Comparison of ENCODE assay signal across 15 cellular contexts in the genomic region with DNA sequence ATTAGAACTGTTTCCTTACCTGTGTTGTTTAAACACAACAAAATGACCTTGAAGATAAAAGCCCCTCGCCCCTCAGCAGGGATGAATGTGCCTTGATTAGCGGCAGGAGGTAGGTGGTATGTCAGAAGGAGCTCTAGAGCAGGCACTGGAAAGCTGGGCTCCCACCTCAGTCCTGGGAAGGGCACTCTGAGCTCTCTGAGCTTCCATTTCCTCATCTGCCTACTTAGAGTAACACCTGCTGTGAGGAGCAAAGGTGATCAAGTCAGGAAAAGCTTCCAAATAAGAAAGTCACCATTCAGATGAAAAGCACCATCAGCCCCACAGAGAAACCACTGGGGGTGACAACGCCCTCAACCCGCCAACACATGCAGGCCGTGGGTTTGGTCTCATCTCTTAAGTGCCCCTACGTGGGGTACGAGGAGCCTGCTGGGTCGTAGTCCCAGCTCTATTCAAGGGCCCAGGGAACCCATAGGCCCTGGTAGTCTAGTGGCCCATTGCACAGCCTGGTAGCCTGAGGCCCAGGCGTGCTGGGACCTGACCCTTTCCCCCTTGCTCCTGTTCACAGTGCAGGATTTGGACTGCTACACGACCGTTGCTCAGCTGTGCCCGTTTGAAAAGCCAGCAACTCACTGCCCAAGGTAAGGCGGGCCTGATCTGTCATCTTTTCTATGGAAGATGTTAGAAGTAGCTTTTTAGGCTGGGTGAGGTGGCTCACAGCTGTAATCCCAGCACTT. TPM values are rescaled to one million over a fixed set of nuclear protein-coding genes. Genes with fewer than 3 reads are reported as not detected.
A peak's percentile ranks its signal among the peaks of the same experiment; 100 is the strongest.
DNase-seq lines count a peak whose midpoint lies in the region; ATAC-seq and TF ChIP-seq lines count a peak whose summit lies in the region.
"Had no signal": no experiment of that assay in that cellular context is flagged by ENCODE, and none has a peak within 500 bp of the region (broad histone marks: within the 10 kb centered on the region; RNA-seq: fewer than 3 reads in every experiment).

No MANE protein-coding gene starts in this region.

- H3K79me2 ChIP-seq in osteoblast (ENCODE audit: insufficient read depth, low read length), result no peaks in the 10 kb centered on the region

- peaks cover 6% of the 10 kb centered on the region for H3K4me1 ChIP-seq in osteoblast (ENCODE audit: insufficient read depth, low read length)

- no peaks in the 10 kb centered on the region for H3K27me3 ChIP-seq in osteoblast (ENCODE audit: insufficient read depth, low read length)

- peak; percentile 14 for ATAC-seq in stimulated activated naive CD8-positive, alpha-beta T cell treated with anti-CD3 and anti-CD28 coated beads, Interleukin-15, Interleukin-2, amounts not matched to agents 100 U/mL and 50 U/mL, for 24 hours
- ATAC-seq in stimulated activated naive CD8-positive, alpha-beta T cell treated with anti-CD3 and anti-CD28 coated beads, Interleukin-15, amount 100 ng/mL, for 72 hours, result no peak
- no peak for ATAC-seq in HG03565 (IDR thresholded peaks at IDR 0.05; ENCODE audit: unreplicated experiment)

- no peaks in the 10 kb centered on the region for H3K9me3 Mint-ChIP-seq in stimulated activated naive CD8-positive, alpha-beta T cell treated with anti-CD3 and anti-CD28 coated beads, Interleukin-15, amount 100 ng/mL, for 72 hours

- H3K36me3 ChIP-seq in osteoblast (ENCODE audit: insufficient read depth, low read length), result no peaks in the 10 kb centered on the region

- no peak overlapping the region for H3K4me3 ChIP-seq in osteoblast (ENCODE audit: insufficient read depth, low read length)

- TF ChIP-seq CTCF in osteoblast (IDR thresholded peaks at IDR 0.05; ENCODE audit: extremely low read depth, low read depth, low read length), result no peak

- no peak overlapping the region for H3K4me3 Mint-ChIP-seq in stimulated activated naive CD8-positive, alpha-beta T cell treated with anti-CD3 and anti-CD28 coated beads, Interleukin-15, amount 100 ng/mL, for 72 hours

- H4K20me1 ChIP-seq in osteoblast (ENCODE audit: insufficient read depth, low read length), result no peaks in the 10 kb centered on the region

- H3K27ac Mint-ChIP-seq in stimulated activated naive CD8-positive, alpha-beta T cell treated with anti-CD3 and anti-CD28 coated beads, Interleukin-15, amount 100 ng/mL, for 72 hours, result no peak overlapping the region

- DNase-seq in stimulated activated naive CD8-positive, alpha-beta T cell treated with anti-CD3 and anti-CD28 coated beads, Interleukin-15, Interleukin-2, amounts not matched to agents 100 U/mL and 50 U/mL, for 24 hours, result no peak
- no peak for DNase-seq in stimulated activated naive CD8-positive, alpha-beta T cell treated with anti-CD3 and anti-CD28 coated beads, Interleukin-15, amount 100 ng/mL, for 72 hours
- DNase-seq in iPS-NIHi7 (ENCODE audit: extremely low spot score) (peak; percentile 60), osteoblast (ENCODE audit: insufficient read length, low spot score, missing footprints) (peak; percentile 26), AG08395 (ENCODE audit: low spot score) (no peak), Kasumi-1 (lab: John Stamatoyannopoulos, UW) (no peak)
- DNase-seq: C1 segment of cervical spinal cord, DMS79 treated with DMSO at 0.1 percent for 48 hours, Karpas-422, MM.1S, NCI-H1092 treated with DMSO at 0.1 percent for 48 hours, NCI-H2081 treated with DMSO at 0.1 percent for 48 hours, NCI-H510A, NCI-H82 had no signal

- H2AFZ ChIP-seq in osteoblast (ENCODE audit: low read length), result no peak overlapping the region

- H3K27ac ChIP-seq in osteoblast (ENCODE audit: low read depth, low read length), result no peak overlapping the region

- no peaks in the 10 kb centered on the region for H3K9me3 ChIP-seq in osteoblast (ENCODE audit: low read depth, low read length)

- H3K4me2 ChIP-seq in osteoblast (ENCODE audit: insufficient read depth, low read length), result no peak overlapping the region

- no peaks in the 10 kb centered on the region for H3K4me1 Mint-ChIP-seq in stimulated activated naive CD8-positive, alpha-beta T cell treated with anti-CD3 and anti-CD28 coated beads, Interleukin-15, amount 100 ng/mL, for 72 hours

- H3K27me3 Mint-ChIP-seq in stimulated activated naive CD8-positive, alpha-beta T cell treated with anti-CD3 and anti-CD28 coated beads, Interleukin-15, amount 100 ng/mL, for 72 hours, result peaks cover 10% of the 10 kb centered on the region

RNA-seq across cellular contexts. Expression of a gene that starts 57.3 kb away (rescaled TPM):
- total RNA-seq in osteoblast, result 40.2 and 122 TPM in 2 replicates

Comparison
In these comparisons a context has a peak if more than half of its experiments do, and no peak if none do; other contexts are left out.
1. DNase-seq: peak in iPS-NIHi7 (single experiment) and osteoblast (single experiment); none in stimulated activated naive CD8-positive, alpha-beta T cell treated with anti-CD3 and anti-CD28 coated beads, Interleukin-15, Interleukin-2, amounts not matched to agents 100 U/mL and 50 U/mL, for 24 hours (single experiment), stimulated activated naive CD8-positive, alpha-beta T cell treated with anti-CD3 and anti-CD28 coated beads, Interleukin-15, amount 100 ng/mL, for 72 hours (0 of 2), AG08395 (single experiment) and Kasumi-1 (0 of 2).